In the genomic region with DNA sequence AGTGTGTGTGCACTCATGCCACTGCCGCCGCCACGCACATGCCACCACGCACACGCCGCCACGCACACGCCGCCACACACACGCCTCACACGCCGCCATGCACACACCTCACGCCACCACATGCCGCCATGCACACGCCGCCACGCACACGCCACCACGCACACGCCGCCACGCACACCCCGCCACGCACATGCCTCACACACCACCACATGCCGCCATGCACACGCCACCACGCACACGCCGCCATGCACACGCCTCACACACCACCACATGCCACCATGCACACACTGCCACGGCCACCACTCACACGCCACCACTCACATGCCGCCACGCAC, we compare ENCODE assay signal across 15 cellular contexts. TPM values are rescaled to one million over a fixed set of nuclear protein-coding genes. Genes with fewer than 3 reads are reported as not detected.
"Had no signal": no experiment of that assay in that cellular context is flagged by ENCODE, and none has a peak within 500 bp of the region (broad histone marks: within the 10 kb centered on the region; RNA-seq: fewer than 3 reads in every experiment).

No MANE protein-coding gene starts in this region.

- H3K27ac Mint-ChIP-seq: memory B cell had no signal

- FAIRE-seq: astrocyte, endometrium had no signal

- H3K4me3 ChIP-seq: breast epithelium, coronary artery, gastrocnemius medialis, heart right ventricle, tibial nerve had no signal

- DNase-seq: activated CD4-positive, alpha-beta T cell treated with anti-CD3 and anti-CD28 coated beads, Interleukin-2, amount 50 U/mL, for 1 hour; activated naive CD4-positive, alpha-beta T cell treated with anti-CD3 and anti-CD28 coated beads, Interleukin-2, amount 50 U/mL, for 16 hours; gastrocnemius medialis; heart right ventricle; naive thymus-derived CD4-positive, alpha-beta T cell; stimulated activated CD8-positive, alpha-beta memory T cell treated with anti-CD3 and anti-CD28 coated beads, Interleukin-4, amount 100 ng/mL, for 48 hours; stimulated activated naive CD8-positive, alpha-beta T cell treated with anti-CD3 and anti-CD28 coated beads, Interleukin-15, Interleukin-2, amounts not matched to agents 100 U/mL and 50 U/mL, for 24 hours; substantia nigra; T1000 had no signal

- H3K27me3 ChIP-seq: breast epithelium, gastrocnemius medialis, heart right ventricle, tibial nerve had no signal

- H3K9me3 ChIP-seq: breast epithelium, gastrocnemius medialis, heart right ventricle, tibial nerve had no signal

- H3K4me3 Mint-ChIP-seq: memory B cell had no signal

- H3K4me1 ChIP-seq: gastrocnemius medialis had no signal

- H3K27ac ChIP-seq: breast epithelium, coronary artery, gastrocnemius medialis, heart right ventricle, tibial nerve had no signal

- H3K36me3 ChIP-seq: gastrocnemius medialis had no signal

- H3K9me3 Mint-ChIP-seq: memory B cell; naive thymus-derived CD4-positive, alpha-beta T cell had no signal

RNA-seq across cellular contexts. Expression of gene AHNAK2, which starts 13.7 kb away (rescaled TPM):
- polyA plus RNA-seq: naive thymus-derived CD4-positive, alpha-beta T cell had no signal
